17 cellular contexts compared by ENCODE assay signal in genomic region chr5:14155730-14156129, GRCh38. TPM values are rescaled to one million over a fixed set of nuclear protein-coding genes. Genes with fewer than 3 reads are reported as not detected.
DNase-seq lines count a peak whose midpoint lies in the region; ATAC-seq, FAIRE-seq and TF ChIP-seq lines count a peak whose summit lies in the region.
"Had no signal": no experiment of that assay in that cellular context is flagged by ENCODE, and none has a peak within 500 bp of the region (broad histone marks: within the 10 kb centered on the region; RNA-seq: fewer than 3 reads in every experiment).

No MANE protein-coding gene starts in this region.

- DNase-seq in GM12878 (ENCODE audit: low read depth, low spot score) (no peak), NOMO-1 (lab: John Stamatoyannopoulos, UW; ENCODE audit: unreplicated experiment in 2 of 2) (no peak)
- no peak for DNase-seq in effector CD8-positive, alpha-beta T cell (lab: John Stamatoyannopoulos, UW)
- DNase-seq in activated CD4-positive, alpha-beta memory T cell treated with anti-CD3 and anti-CD28 coated beads for 36 hours = no peak
- DNase-seq: activated CD8-positive, alpha-beta T cell treated with anti-CD3 and anti-CD28 coated beads, Interleukin-2, amount 10 ng/mL, durations not matched to agents 7 days and 5 days; activated T-cell treated with anti-CD3 and anti-CD28 coated beads, Interleukin-2, amount 50 U/mL, for 48 hours; Caco-2; erythroblast; NCI-H1417 treated with DMSO at 0.1 percent for 48 hours; stimulated activated CD4-positive, alpha-beta T cell treated with anti-CD3 and anti-CD28 coated beads, Interleukin-1b, Interleukin-23, amount 100 ng/mL, for 48 hours had no signal

- no peak for TF ChIP-seq CTCF in GM12878 (IDR thresholded peaks at IDR 0.05 in 2 of 3, conservative IDR thresholded peaks at IDR 0.05 in 1 of 3; ENCODE audit: control insufficient read depth in 2 of 3, extremely low read depth in 1 of 3, insufficient read depth in 1 of 3, low read depth in 3 of 3, low read length in 3 of 3)

- no peak overlapping the region for H2AFZ ChIP-seq in GM12878 (ENCODE audit: control insufficient read depth, low read depth, low read length)

- H3K27ac ChIP-seq in BLaER1 = peak overlapping the region; percentile 86
- H3K27ac ChIP-seq in HUES6 (ENCODE audit: low read depth, low read length) = 0 out of 2 replicates have a peak overlapping the region, but pooled peaks have one; percentile 20
- H3K27ac ChIP-seq in GM12878 (ENCODE audit: control insufficient read depth, insufficient read depth) = peak overlapping the region; percentile 92
- peak overlapping the region; percentile 87 for H3K27ac ChIP-seq in rectal smooth muscle tissue (ENCODE audit: low read depth, low read length)

- H3K9me3 Mint-ChIP-seq in activated CD4-positive, alpha-beta memory T cell treated with anti-CD3 and anti-CD28 coated beads for 36 hours = no peaks in the 10 kb centered on the region
- H3K9me3 Mint-ChIP-seq: activated naive CD4-positive, alpha-beta T cell treated with anti-CD3 and anti-CD28 coated beads, Interleukin-2, amount 50 U/mL, for 72 hours had no signal

- no peaks in the 10 kb centered on the region for H3K36me3 Mint-ChIP-seq in activated CD4-positive, alpha-beta memory T cell treated with anti-CD3 and anti-CD28 coated beads for 36 hours
- H3K36me3 Mint-ChIP-seq: activated naive CD4-positive, alpha-beta T cell treated with anti-CD3 and anti-CD28 coated beads, Interleukin-2, amount 50 U/mL, for 72 hours had no signal

- TF ChIP-seq POLR2A in GM12878 (IDR thresholded peaks at IDR 0.05; ENCODE audit: low read depth, low read length) = no peak

- no peak overlapping the region for H3K4me3 Mint-ChIP-seq in activated CD4-positive, alpha-beta memory T cell treated with anti-CD3 and anti-CD28 coated beads for 36 hours
- H3K4me3 Mint-ChIP-seq: activated CD8-positive, alpha-beta T cell treated with anti-CD3 and anti-CD28 coated beads, Interleukin-2, amount 10 ng/mL, durations not matched to agents 7 days and 5 days; brain had no signal

- H3K4me2 ChIP-seq in BLaER1 = peak overlapping the region; percentile 89
- H3K4me2 ChIP-seq in GM12878 (ENCODE audit: control insufficient read depth, insufficient read depth) = peak overlapping the region; percentile 95

- H3K27me3 Mint-ChIP-seq in activated CD4-positive, alpha-beta memory T cell treated with anti-CD3 and anti-CD28 coated beads for 36 hours = peaks cover 7% of the 10 kb centered on the region
- H3K27me3 Mint-ChIP-seq: brain had no signal

- H3K9ac ChIP-seq in BLaER1 (peak overlapping the region; percentile 79; the same call in 1 of the 2 replicates), HUES6 (ENCODE audit: low read length) (no peak overlapping the region), GM12878 (ENCODE audit: control insufficient read depth, insufficient read depth, low read length) (peak overlapping the region; percentile 36; the same call in 1 of the 2 replicates), rectal smooth muscle tissue (ENCODE audit: low read length) (no peak overlapping the region)

- H3K36me3 ChIP-seq in BLaER1 = peaks cover 2% of the 10 kb centered on the region; the same call in 1 of the 2 replicates
- H3K36me3 ChIP-seq in HUES6 (ENCODE audit: control insufficient read depth, insufficient read depth, low read length) = no peaks in the 10 kb centered on the region
- H3K36me3 ChIP-seq in GM12878 (ENCODE audit: control insufficient read depth in 2 of 2, insufficient read depth in 2 of 2, low read length in 1 of 2) = no peaks in the 10 kb centered on the region
- no peaks in the 10 kb centered on the region for H3K36me3 ChIP-seq in rectal smooth muscle tissue (ENCODE audit: control insufficient read depth, insufficient read depth, low read length)

- WGBS in GM12878 (ENCODE audit: insufficient coverage, insufficient replicate concordance, low lambda C conversion rate, missing lambda C conversion rate) = 100% methylated on average over 1 of the region's 1 CpG

- H3K9me3 ChIP-seq in BLaER1 (peaks cover 2% of the 10 kb centered on the region; the same call in 1 of the 2 replicates), HUES6 (ENCODE audit: control insufficient read depth, insufficient read depth, low read depth, low read length) (no peaks in the 10 kb centered on the region), GM12878 (replicated peaks; ENCODE audit: control insufficient read depth, insufficient read depth, low read length) (no peaks in the 10 kb centered on the region)
- H3K9me3 ChIP-seq: Caco-2 had no signal

- ATAC-seq in GM12878 (no peak; the same call in 2 of the 3 replicates), GM18498 (IDR thresholded peaks at IDR 0.05; ENCODE audit: unreplicated experiment) (no peak)
- ATAC-seq: activated CD8-positive, alpha-beta T cell treated with anti-CD3 and anti-CD28 coated beads, Interleukin-2, amount 10 ng/mL, durations not matched to agents 7 days and 5 days had no signal

- RAD21 ChIA-PET in GM12878 (lab: Charles Lee; ENCODE audit: unreplicated experiment) = interaction anchor here (1.0 to 17.7 kb wide), 8 partner anchors 10 to 131 kb away, joined by 3 to 373 read pairs (median 18); partner anchors contain the start of gene TRIO

- TF ChIP-seq RAD21 in GM12878 (IDR thresholded peaks at IDR 0.05; ENCODE audit: insufficient read depth, low read depth, low read length) = no peak

- H3K79me2 ChIP-seq in GM12878 (ENCODE audit: control insufficient read depth, insufficient read depth, low read length) = peaks cover 97% of the 10 kb centered on the region

- CTCF ChIA-PET in GM12878 (lab: Yijun Ruan, JAX) = interaction anchor here (0.6 to 6.7 kb wide), 8 partner anchors 10 to 115 kb away, joined by 3 to 70 read pairs (median 6); no protein-coding TSS in a partner anchor
- CTCF ChIA-PET in activated CD4-positive, alpha-beta memory T cell treated with anti-CD3 and anti-CD28 coated beads for 36 hours (lab: Charles Lee) = no interaction called here

- no peaks in the 10 kb centered on the region for H3K4me1 Mint-ChIP-seq in activated CD4-positive, alpha-beta memory T cell treated with anti-CD3 and anti-CD28 coated beads for 36 hours (ENCODE audit: low read depth)

- no peak for FAIRE-seq in GM12878 (lab: Jason Lieb, UNC)
- FAIRE-seq: urothelium cell line had no signal

- in situ Hi-C loops in GM12878 (cut with MboI) = loop anchor here (25.0 kb wide), 1 partner anchor 507 kb away; the partner anchor contains the start of gene OTULIN

- SMC1A ChIA-PET in GM12878 (lab: Charles Lee; ENCODE audit: uncharacterized antibody, unreplicated experiment) = interaction anchor here (1.0 to 18.3 kb wide), 16 partner anchors 8 to 131 kb away, joined by 3 to 430 read pairs (median 7); no protein-coding TSS in a partner anchor

- intact Hi-C loops in GM12878 (cut with micrococcal nuclease; ENCODE audit: unreplicated experiment) = loop anchor here (2.0 kb wide), 1 partner anchor 17 kb away; no protein-coding TSS in a partner anchor
- intact Hi-C loops in activated CD4-positive, alpha-beta memory T cell treated with anti-CD3 and anti-CD28 coated beads for 36 hours (cut with micrococcal nuclease) = no loop called here

- H4K20me1 ChIP-seq in BLaER1 (peaks cover 49% of the 10 kb centered on the region), GM12878 (ENCODE audit: control insufficient read depth, insufficient read depth) (no peaks in the 10 kb centered on the region)

- POLR2A ChIA-PET in GM12878 (lab: Charles Lee) = interaction anchor here (1.0 to 22.7 kb wide), 10 partner anchors 8 to 114 kb away, joined by 3 to 347 read pairs (median 18); partner anchors contain the start of gene TRIO
- POLR2A ChIA-PET in activated CD4-positive, alpha-beta memory T cell treated with anti-CD3 and anti-CD28 coated beads for 36 hours (lab: Charles Lee) = no interaction called here

- H3K27me3 ChIP-seq in BLaER1 (no peaks in the 10 kb centered on the region), HUES6 (ENCODE audit: control insufficient read depth, insufficient read depth, low read length) (no peaks in the 10 kb centered on the region), GM12878 (replicated peaks in 1 of 2; ENCODE audit: control insufficient read depth in 2 of 2, insufficient read depth in 2 of 2, low read length in 1 of 2) (no peaks in the 10 kb centered on the region), rectal smooth muscle tissue (ENCODE audit: control insufficient read depth, insufficient read depth, low read length) (no peaks in the 10 kb centered on the region)

- no peak overlapping the region for H3K27ac Mint-ChIP-seq in activated CD4-positive, alpha-beta memory T cell treated with anti-CD3 and anti-CD28 coated beads for 36 hours
- H3K27ac Mint-ChIP-seq: activated CD8-positive, alpha-beta T cell treated with anti-CD3 and anti-CD28 coated beads, Interleukin-2, amount 10 ng/mL, durations not matched to agents 7 days and 5 days; activated naive CD4-positive, alpha-beta T cell treated with anti-CD3 and anti-CD28 coated beads, Interleukin-2, amount 50 U/mL, for 72 hours; brain had no signal

- no TSS peak for BruUV-seq in GM12878 (replicated peaks; lab: Mats Ljungman, UMichigan)

- peak overlapping the region; percentile 62; the same call in 1 of the 2 replicates for H3K4me3 ChIP-seq in BLaER1
- H3K4me3 ChIP-seq in HUES6 (ENCODE audit: low read depth, low read length) = no peak overlapping the region
- peak overlapping the region; percentile 35; the same call in 1 of the 2 replicates for H3K4me3 ChIP-seq in GM12878
- H3K4me3 ChIP-seq in rectal smooth muscle tissue (ENCODE audit: low read length) = no peak overlapping the region

- H3K4me1 ChIP-seq in BLaER1 = peaks cover 85% of the 10 kb centered on the region
- H3K4me1 ChIP-seq in HUES6 (ENCODE audit: control insufficient read depth, insufficient read depth, low read length) = peaks cover 60% of the 10 kb centered on the region
- H3K4me1 ChIP-seq in GM12878 (ENCODE audit: control insufficient read depth, insufficient read depth, low read length) = peaks cover 66% of the 10 kb centered on the region
- H3K4me1 ChIP-seq in rectal smooth muscle tissue (ENCODE audit: control insufficient read depth, insufficient read depth, low read length) = peaks cover 45% of the 10 kb centered on the region

- no peak for TF ChIP-seq EP300 in GM12878 (IDR thresholded peaks at IDR 0.05; ENCODE audit: borderline replicate concordance in 1 of 2, control insufficient read depth in 1 of 2, low read depth in 2 of 2, low read length in 2 of 2)

RNA-seq across cellular contexts. Expression of gene TRIO, which starts 12.6 kb away (rescaled TPM):
- 1,689 and 1,819 TPM in 2 replicates for total RNA-seq in GM12878 (2013; cell fraction: nucleolus; rRNA removed)
- total RNA-seq in GM12878 (2014; rRNA removed) = 49.0 and 50.6 TPM in 2 replicates
- total RNA-seq in GM12878 (2014; rRNA removed; fragmentation: Illumina TruSeq; extraction: Trizol) = 48.9 and 56.3 TPM in 2 replicates
- total RNA-seq in GM12878 (2021) = 87.3 and 96.4 TPM in 2 replicates
- polyA plus RNA-seq in GM12878 (2011; ENCODE audit: low read depth) = 62.6 TPM
- 67.6 and 71.9 TPM in 2 replicates for polyA plus RNA-seq in GM12878 (2011; rRNA removed)
- polyA plus RNA-seq in GM12878 (2011; cell fraction: cytosol; rRNA removed) = 46.8 and 51.7 TPM in 2 replicates
- polyA plus RNA-seq in GM12878 (2011; cell fraction: nucleus; rRNA removed) = 366 and 390 TPM in 2 replicates
- 54.9 and 67.5 TPM in 2 replicates for polyA plus RNA-seq in GM12878 (2012)
- 41.3 and 57.2 TPM in 2 replicates for polyA plus RNA-seq in GM12878 (2014; fragmentation: Illumina TruSeq; extraction: Trizol)
- polyA plus RNA-seq in GM12878 (2014; fragmentation: Nextera tagmentation; extraction: Ambion mirVana) = 1 to 10 TPM; 5.1 to 5.8 TPM
- polyA plus RNA-seq in GM12878 (2014; rRNA removed) = 40.2 and 49.4 TPM in 2 replicates
- 10 to 100 TPM in 1 of 2 experiments, 1 to 10 TPM in 1; 10.0 to 11.2 TPM for polyA plus RNA-seq in GM12878 (2016; fragmentation: Nextera tagmentation; extraction: Ambion mirVana)
- 414 and 436 TPM in 2 replicates for polyA minus RNA-seq in GM12878 (2011; rRNA and poly(A)+ RNA removed)
- 45.6 and 49.8 TPM in 2 replicates for polyA minus RNA-seq in GM12878 (2011; cell fraction: cytosol; rRNA and poly(A)+ RNA removed)
- 344 and 514 TPM in 2 replicates for polyA minus RNA-seq in GM12878 (2011; cell fraction: nucleus; rRNA and poly(A)+ RNA removed)
- 1 to 10 TPM; 6.0 to 6.6 TPM for total RNA-seq in activated CD4-positive, alpha-beta memory T cell treated with anti-CD3 and anti-CD28 coated beads for 36 hours

Comparison
In these comparisons a context has a peak if more than half of its experiments do, and no peak if none do; other contexts are left out.
1. H3K27ac ChIP-seq: peak in every context shown above with its lines; median percentile 92 in GM12878; 87 in rectal smooth muscle tissue; 86 in BLaER1; 20 in HUES6.
2. H3K4me3 ChIP-seq: peak in BLaER1 (single experiment) and GM12878 (single experiment); none in HUES6 (single experiment) and rectal smooth muscle tissue (single experiment).
3. H3K9ac ChIP-seq: peak in BLaER1 (single experiment) and GM12878 (single experiment); none in HUES6 (single experiment) and rectal smooth muscle tissue (single experiment).
4. RNA of gene TRIO, which starts 12.6 kb away (total RNA-seq): 48.9 to 1,819 TPM in GM12878; 6.0 to 6.6 TPM in activated CD4-positive, alpha-beta memory T cell treated with anti-CD3 and anti-CD28 coated beads for 36 hours; every median in the first group is over 4 times any median in the second.